Comparison of ENCODE assay signal across 9 cellular contexts in the genomic region with DNA sequence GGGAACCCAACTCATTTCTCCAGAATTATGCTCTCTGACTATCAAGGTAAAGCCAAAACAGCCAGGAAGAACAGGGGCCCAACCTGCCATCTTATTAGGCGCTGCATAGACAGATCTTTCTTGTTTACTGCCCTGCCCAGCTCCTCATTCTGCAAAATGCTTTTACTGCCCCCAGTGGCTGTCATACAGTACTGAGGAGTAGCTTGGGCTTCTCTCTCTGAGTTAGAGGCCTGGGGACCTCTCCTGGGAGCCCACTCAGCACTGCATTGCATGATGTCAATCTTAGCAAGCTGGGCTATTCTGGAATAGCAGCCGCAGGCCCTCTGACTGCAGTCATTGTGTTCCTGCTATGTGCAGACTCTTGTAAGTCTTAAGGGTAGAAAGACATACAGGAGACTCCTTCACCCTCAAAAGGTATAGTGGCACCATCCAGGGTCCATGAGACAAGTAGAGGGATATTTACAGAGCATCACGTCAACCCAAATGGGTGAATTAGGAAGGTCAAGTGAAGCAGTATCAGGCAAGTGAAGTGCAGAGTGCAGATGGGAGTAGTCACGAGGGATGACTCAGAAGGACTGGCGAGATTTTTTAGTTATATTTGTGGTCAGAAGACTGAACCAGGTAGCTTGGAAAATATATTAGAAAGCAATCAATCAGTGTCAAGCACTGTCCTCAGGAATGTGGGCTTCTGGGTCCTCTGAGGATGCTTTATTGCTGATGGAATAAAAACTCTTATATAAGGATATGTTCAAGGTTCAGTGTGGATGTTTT.
DNase-seq lines count a peak whose midpoint lies in the region; ATAC-seq, FAIRE-seq and TF ChIP-seq lines count a peak whose summit lies in the region.
"Had no signal": no experiment of that assay in that cellular context is flagged by ENCODE, and none has a peak within 500 bp of the region (broad histone marks: within the 10 kb centered on the region; RNA-seq: fewer than 3 reads in every experiment).

No MANE protein-coding gene starts in this region.

- DNase-seq in NCI-H2227 (lab: John Stamatoyannopoulos, UW; ENCODE audit: unreplicated experiment) (peak; percentile 12), NCI-H2227 treated with DMSO at 0.1 percent for 48 hours (lab: John Stamatoyannopoulos, UW) (no peak), HT-29 (ENCODE audit: low spot score) (peak; percentile 13), K562 (ENCODE audit: extremely low read depth in 1 of 4, low spot score in 3 of 4) (peak; percentile 8 to 20 (median 15)), retinal pigment epithelial cell (ENCODE audit: low read depth) (no peak), mucosa of gallbladder (ENCODE audit: low spot score) (no peak), activated T-cell treated with anti-CD3 and anti-CD28 coated beads for 4 hours (no peak)
- DNase-seq in activated CD8-positive, alpha-beta memory T cell treated with anti-CD3 and anti-CD28 coated beads for 24 hours, result no peak

- H3K9me3 ChIP-seq in K562 (replicated peaks; ENCODE audit: control insufficient read depth, insufficient read depth, low read depth, low read length), result no peaks in the 10 kb centered on the region

- intact Hi-C loops in K562 (cut with micrococcal nuclease), result no loop called here

- H3K9ac ChIP-seq in K562 (ENCODE audit: insufficient read depth in 1 of 2, low read depth in 2 of 2, low read length in 2 of 2), result no peak overlapping the region

- no TSS peak for BruUV-seq in K562 (replicated peaks; lab: Mats Ljungman, UMichigan)

- H3K27me3 ChIP-seq in K562 (ENCODE audit: control insufficient read depth in 2 of 2, insufficient read depth in 2 of 2, low read length in 2 of 2), result no peaks in the 10 kb centered on the region

- no peak for TF ChIP-seq EP300 in K562 (IDR thresholded peaks at IDR 0.05; ENCODE audit: low read length)

- H3K36me3 ChIP-seq in K562 (ENCODE audit: control insufficient read depth, insufficient read depth, low read length), result no peaks in the 10 kb centered on the region

- no peak overlapping the region for H2AFZ ChIP-seq in K562 (ENCODE audit: low read depth, low read length)

- TF ChIP-seq CTCF in K562 (IDR thresholded peaks at IDR 0.05 in 2 of 3, conservative IDR thresholded peaks at IDR 0.05 in 1 of 3; ENCODE audit: insufficient read depth in 2 of 3, low read depth in 1 of 3, low read length in 3 of 3), result peak; percentile 44 to 64 (median 45); a peak in 5 of 6 replicates
- peak; percentile 61 for TF ChIP-seq CTCF in retinal pigment epithelial cell (conservative IDR thresholded peaks at IDR 0.05; ENCODE audit: low read depth, low read length)

- POLR2A ChIA-PET in K562 (lab: Yijun Ruan, JAX), result interaction anchor here (1.5 kb wide), 1 partner anchor 15 kb away, joined by 3 read pairs; no protein-coding TSS in a partner anchor

- no peaks in the 10 kb centered on the region for H4K20me1 ChIP-seq in K562 (replicated peaks; ENCODE audit: control insufficient read depth, insufficient read depth, low read length)

- H3K9me1 ChIP-seq in K562 (ENCODE audit: control insufficient read depth, insufficient read depth, low read length), result no peaks in the 10 kb centered on the region

- no peak overlapping the region for H3K27ac ChIP-seq in K562 (ENCODE audit: extremely low read depth, low read depth, low read length)

- no peak overlapping the region for H3K4me2 ChIP-seq in K562 (ENCODE audit: insufficient read depth, low read length)

- FAIRE-seq in K562 (lab: Jason Lieb, UNC), result no peak

- peak in 1 of 2 experiments; percentile 46; a peak in 2 of 4 replicates for TF ChIP-seq RAD21 in K562 (CRISPR knock-in tag; conservative IDR thresholded peaks at IDR 0.05 in 1 of 2, IDR thresholded peaks at IDR 0.05 in 1 of 2)

- ATAC-seq in K562, result peak; percentile 94

- TF ChIP-seq POLR2A in K562 (conservative IDR thresholded peaks at IDR 0.05), result no peak

- no peaks in the 10 kb centered on the region for H3K4me1 ChIP-seq in K562 (replicated peaks in 1 of 2; ENCODE audit: control insufficient read depth in 2 of 2, insufficient read depth in 2 of 2, low read length in 2 of 2)

- H3K4me3 ChIP-seq in K562 (no peak overlapping the region), retinal pigment epithelial cell (ENCODE audit: low read length) (no peak overlapping the region)
- H3K4me3 ChIP-seq: lung had no signal

- H3K79me2 ChIP-seq in K562 (ENCODE audit: control insufficient read depth, insufficient read depth, low read length), result no peaks in the 10 kb centered on the region

- CTCF ChIA-PET in K562 (lab: Yijun Ruan, JAX; ENCODE audit: low intra/inter-chr PET ratio), result no interaction called here

- WGBS in K562 (ENCODE audit: insufficient coverage, low coverage, missing lambda C conversion rate), result 0% methylated on average over 5 of the region's 5 CpGs

- in situ Hi-C loops in K562 (cut with MboI), result no loop called here

TF ChIP-seq in K562, 482 proteins besides CTCF, POLR2A, EP300 and RAD21 (continues in another document):
- TF ChIP-seq AFF1 (IDR thresholded peaks at IDR 0.05; ENCODE audit: low read depth in 1 of 2, partially characterized antibody in 2 of 2), result no peak
- no peak for TF ChIP-seq ZNF707 (CRISPR knock-in tag; conservative IDR thresholded peaks at IDR 0.05)
- TF ChIP-seq MCM2 (IDR thresholded peaks at IDR 0.05; ENCODE audit: low read depth), result no peak
- TF ChIP-seq CBX3 (IDR thresholded peaks at IDR 0.05; ENCODE audit: borderline replicate concordance in 1 of 2, low read length in 2 of 2), result no peak
- no peak for TF ChIP-seq NR1H2 (CRISPR knock-in tag; IDR thresholded peaks at IDR 0.05)
- TF ChIP-seq SRSF3 (IDR thresholded peaks at IDR 0.05; ENCODE audit: insufficient read depth, low read length), result no peak
- TF ChIP-seq ILK (tag; IDR thresholded peaks at IDR 0.05; ENCODE audit: borderline replicate concordance, low read depth), result no peak
- TF ChIP-seq E2F6 (IDR thresholded peaks at IDR 0.05; ENCODE audit: borderline replicate concordance in 1 of 2, extremely low read depth in 1 of 2, insufficient read depth in 1 of 2, insufficient read length in 1 of 2, low read depth in 1 of 2, low read length in 1 of 2, poor library complexity in 1 of 2, severe bottlenecking in 1 of 2), result no peak
- no peak for TF ChIP-seq RBM15 (IDR thresholded peaks at IDR 0.05; ENCODE audit: insufficient read depth, low read length)
- TF ChIP-seq ZNF24 (IDR thresholded peaks at IDR 0.05), result no peak
- no peak for TF ChIP-seq NFIX (CRISPR knock-in tag; IDR thresholded peaks at IDR 0.05; ENCODE audit: low read depth)
- TF ChIP-seq, protein P1, sequence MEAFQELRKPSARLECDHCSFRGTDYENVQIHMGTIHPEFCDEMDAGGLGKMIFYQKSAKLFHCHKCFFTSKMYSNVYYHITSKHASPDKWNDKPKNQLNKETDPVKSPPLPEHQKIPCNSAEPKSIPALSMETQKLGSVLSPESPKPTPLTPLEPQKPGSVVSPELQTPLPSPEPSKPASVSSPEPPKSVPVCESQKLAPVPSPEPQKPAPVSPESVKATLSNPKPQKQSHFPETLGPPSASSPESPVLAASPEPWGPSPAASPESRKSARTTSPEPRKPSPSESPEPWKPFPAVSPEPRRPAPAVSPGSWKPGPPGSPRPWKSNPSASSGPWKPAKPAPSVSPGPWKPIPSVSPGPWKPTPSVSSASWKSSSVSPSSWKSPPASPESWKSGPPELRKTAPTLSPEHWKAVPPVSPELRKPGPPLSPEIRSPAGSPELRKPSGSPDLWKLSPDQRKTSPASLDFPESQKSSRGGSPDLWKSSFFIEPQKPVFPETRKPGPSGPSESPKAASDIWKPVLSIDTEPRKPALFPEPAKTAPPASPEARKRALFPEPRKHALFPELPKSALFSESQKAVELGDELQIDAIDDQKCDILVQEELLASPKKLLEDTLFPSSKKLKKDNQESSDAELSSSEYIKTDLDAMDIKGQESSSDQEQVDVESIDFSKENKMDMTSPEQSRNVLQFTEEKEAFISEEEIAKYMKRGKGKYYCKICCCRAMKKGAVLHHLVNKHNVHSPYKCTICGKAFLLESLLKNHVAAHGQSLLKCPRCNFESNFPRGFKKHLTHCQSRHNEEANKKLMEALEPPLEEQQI (IDR thresholded peaks at IDR 0.05), result no peak
- no peak for TF ChIP-seq KAT8 (IDR thresholded peaks at IDR 0.05; ENCODE audit: low read depth)
- TF ChIP-seq BACH1 (tag; IDR thresholded peaks at IDR 0.05), result no peak
- TF ChIP-seq ZNF699 (CRISPR knock-in tag; IDR thresholded peaks at IDR 0.05; ENCODE audit: insufficient replicate concordance), result no peak
- TF ChIP-seq ETV5 (CRISPR knock-in tag; IDR thresholded peaks at IDR 0.05; ENCODE audit: low read depth), result no peak

Comparison
In these comparisons a context has a peak if more than half of its experiments do, and no peak if none do; other contexts are left out.
1. DNase-seq: peak in NCI-H2227 (single experiment), HT-29 (single experiment) and K562 (4 of 4); none in NCI-H2227 treated with DMSO at 0.1 percent for 48 hours (single experiment), retinal pigment epithelial cell (single experiment), mucosa of gallbladder (single experiment), activated T-cell treated with anti-CD3 and anti-CD28 coated beads for 4 hours (single experiment) and activated CD8-positive, alpha-beta memory T cell treated with anti-CD3 and anti-CD28 coated beads for 24 hours (single experiment).